Comparison of ENCODE assay signal across 16 cellular contexts in the genomic region with DNA sequence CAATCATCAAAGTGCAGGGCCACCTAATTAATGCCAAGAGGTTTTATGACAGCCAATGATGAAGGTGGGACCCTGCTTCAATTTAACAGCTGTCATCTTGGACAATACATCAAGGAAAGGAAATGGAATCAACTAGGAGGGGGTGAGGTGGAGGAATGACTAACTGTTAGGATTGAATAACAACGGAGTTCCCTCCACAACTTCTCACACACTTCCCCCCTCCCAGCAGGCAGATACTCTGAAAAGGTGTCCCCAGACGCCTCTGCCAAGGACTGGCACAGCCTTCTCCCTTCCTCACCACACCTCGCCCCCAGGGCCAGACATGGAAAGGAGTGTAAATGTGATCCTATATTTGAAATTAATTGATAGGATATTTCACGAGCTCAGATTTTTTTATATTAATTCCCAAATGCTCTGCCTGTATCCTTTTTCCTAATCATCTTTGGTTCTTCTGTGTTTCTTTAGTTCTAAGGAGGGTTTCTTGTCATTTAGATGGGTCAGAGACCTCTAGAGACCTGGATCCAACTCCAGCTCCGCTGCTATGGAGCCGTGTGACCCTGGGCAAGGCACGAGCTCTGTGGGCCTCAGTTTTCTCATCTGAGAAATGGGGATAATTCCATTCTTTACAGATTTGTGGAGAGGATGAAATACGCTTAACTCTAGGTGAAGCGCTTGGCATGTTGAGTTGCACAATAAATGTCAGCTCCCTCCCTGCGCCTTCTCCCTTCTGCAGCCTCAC. TPM values are rescaled to one million over a fixed set of nuclear protein-coding genes. Genes with fewer than 3 reads are reported as not detected.
DNase-seq lines count a peak whose midpoint lies in the region; ATAC-seq, FAIRE-seq and TF ChIP-seq lines count a peak whose summit lies in the region.
"Had no signal": no experiment of that assay in that cellular context is flagged by ENCODE, and none has a peak within 500 bp of the region (broad histone marks: within the 10 kb centered on the region; RNA-seq: fewer than 3 reads in every experiment).

No MANE protein-coding gene starts in this region.

- H3K9me1 ChIP-seq in K562 (ENCODE audit: control insufficient read depth, insufficient read depth, low read length): no peaks in the 10 kb centered on the region

- no peak overlapping the region for H2AFZ ChIP-seq in K562 (ENCODE audit: low read depth, low read length)

- no peak for TF ChIP-seq EP300 in K562 (IDR thresholded peaks at IDR 0.05; ENCODE audit: low read length)
- TF ChIP-seq EP300 in upper lobe of left lung (IDR thresholded peaks at IDR 0.05): no peak

- no peak for TF ChIP-seq RAD21 in K562 (CRISPR knock-in tag; conservative IDR thresholded peaks at IDR 0.05 in 1 of 2, IDR thresholded peaks at IDR 0.05 in 1 of 2)

- no peak for FAIRE-seq in K562 (lab: Jason Lieb, UNC)

- H3K27ac ChIP-seq in K562 (ENCODE audit: extremely low read depth, low read depth, low read length) (no peak overlapping the region), lower lobe of right lung (no peak overlapping the region), upper lobe of left lung (no peak overlapping the region)
- H3K27ac ChIP-seq: ovary, thyroid gland had no signal

- H3K4me3 ChIP-seq in K562 (no peak overlapping the region), lower lobe of right lung (peak overlapping the region; percentile 40), upper lobe of left lung (peak overlapping the region in 3 of 4 donors; percentile 34 to 43 (median 39))
- H3K4me3 ChIP-seq: ovary had no signal

- ATAC-seq in natural killer cell treated with Interleukin-12 subunit alpha and Interleukin-12 subunit beta and Interleukin-15 and Interleukin-18, amount 100 ng/mL, for 72 hours: no peak
- ATAC-seq in natural killer cell: no peak
- no peak for ATAC-seq in K562
- ATAC-seq in lower lobe of right lung: no peak
- no peak for ATAC-seq in upper lobe of left lung (ENCODE audit: low FRiP score in 2 of 2)

- H3K4me1 ChIP-seq in K562 (replicated peaks in 1 of 2; ENCODE audit: control insufficient read depth in 2 of 2, insufficient read depth in 2 of 2, low read length in 2 of 2): peaks cover 0 to 8% of the 10 kb centered on the region in 2 experiments; a peak in 1 of 5 replicates
- no peaks in the 10 kb centered on the region for H3K4me1 ChIP-seq in lower lobe of right lung
- peaks cover 2 to 19% (median 3%) of the 10 kb centered on the region in 4 donors for H3K4me1 ChIP-seq in upper lobe of left lung
- H3K4me1 ChIP-seq: thyroid gland had no signal

- in situ Hi-C loops in K562 (cut with MboI): no loop called here

- H3K9ac ChIP-seq in K562 (ENCODE audit: insufficient read depth in 1 of 2, low read depth in 2 of 2, low read length in 2 of 2): no peak overlapping the region

- H3K27me3 ChIP-seq in K562 (ENCODE audit: control insufficient read depth in 2 of 2, insufficient read depth in 2 of 2, low read length in 2 of 2) (peaks cover 4 to 20% of the 10 kb centered on the region in 2 experiments; a peak in 4 of 5 replicates), lower lobe of right lung (ENCODE audit: low read depth) (peaks cover 31% of the 10 kb centered on the region), upper lobe of left lung (peaks cover 0 to 18% (median 8%) of the 10 kb centered on the region in 4 donors)
- H3K27me3 ChIP-seq: ovary, thyroid gland had no signal

- peaks cover 4 to 5% of the 10 kb centered on the region in 2 donors for H3K4me1 Mint-ChIP-seq in natural killer cell treated with Interleukin-12 subunit alpha and Interleukin-12 subunit beta and Interleukin-15 and Interleukin-18, amount 100 ng/mL, for 72 hours (ENCODE audit: low read depth in 2 of 2)
- H3K4me1 Mint-ChIP-seq in natural killer cell: peaks cover 7% of the 10 kb centered on the region in 2 donors

- H3K9me3 ChIP-seq in K562 (replicated peaks; ENCODE audit: control insufficient read depth, insufficient read depth, low read depth, low read length): no peaks in the 10 kb centered on the region
- H3K9me3 ChIP-seq in lower lobe of right lung: no peaks in the 10 kb centered on the region
- H3K9me3 ChIP-seq in upper lobe of left lung: no peaks in the 10 kb centered on the region
- H3K9me3 ChIP-seq: ovary, thyroid gland had no signal

- intact Hi-C loops in natural killer cell (cut with micrococcal nuclease) (no loop called here), K562 (cut with micrococcal nuclease) (no loop called here), lower lobe of right lung (cut with DNase I) (no loop called here)

- no peak for TF ChIP-seq CTCF in natural killer cell (IDR thresholded peaks at IDR 0.05)
- no peak for TF ChIP-seq CTCF in K562 (IDR thresholded peaks at IDR 0.05 in 2 of 3, conservative IDR thresholded peaks at IDR 0.05 in 1 of 3; ENCODE audit: insufficient read depth in 2 of 3, low read depth in 1 of 3, low read length in 3 of 3)
- no peak for TF ChIP-seq CTCF in lower lobe of right lung (IDR thresholded peaks at IDR 0.05)
- TF ChIP-seq CTCF in upper lobe of left lung (IDR thresholded peaks at IDR 0.05): no peak

- POLR2A ChIA-PET in K562 (lab: Yijun Ruan, JAX): interaction anchor here (1.3 kb wide), 1 partner anchor 21 kb away, joined by 3 read pairs; no protein-coding TSS in a partner anchor

- H3K36me3 ChIP-seq in K562 (ENCODE audit: control insufficient read depth, insufficient read depth, low read length) (no peaks in the 10 kb centered on the region), lower lobe of right lung (no peaks in the 10 kb centered on the region), upper lobe of left lung (no peaks in the 10 kb centered on the region)
- H3K36me3 ChIP-seq: ovary, thyroid gland had no signal

- H3K27me3 Mint-ChIP-seq in natural killer cell treated with Interleukin-12 subunit alpha and Interleukin-12 subunit beta and Interleukin-15 and Interleukin-18, amount 100 ng/mL, for 72 hours: peaks cover 51 to 80% of the 10 kb centered on the region in 2 donors
- H3K27me3 Mint-ChIP-seq in natural killer cell (ENCODE audit: low read depth in 2 of 2): peaks cover 57 to 78% of the 10 kb centered on the region in 2 donors

- no peak for DNase-seq in natural killer cell treated with Interleukin-12 subunit alpha and Interleukin-12 subunit beta and Interleukin-15 and Interleukin-18, amount 100 ng/mL, for 72 hours (ENCODE audit: low spot score)
- DNase-seq in natural killer cell (no peak), K562 (ENCODE audit: extremely low read depth in 1 of 4, low spot score in 3 of 4) (no peak), lower lobe of right lung (no peak), upper lobe of left lung (no peak), kidney glomerular epithelial cell (lab: John Stamatoyannopoulos, UW) (no peak), activated gamma-delta T cell treated with Interleukin-2 at 50 U/mL for 16 hours (no peak), cortex of kidney (lab: John Stamatoyannopoulos, UW) (no peak)
- DNase-seq: activated CD4-positive, alpha-beta T cell treated with anti-CD3 and anti-CD28 coated beads for 1 hour; HFFc6; MM.1S; NCI-H510A; ovary; SHP77 treated with DMSO at 0.1 percent for 48 hours; stimulated activated CD4-positive, alpha-beta T cell treated with anti-CD3 and anti-CD28 coated beads, Interleukin-4, amount 100 ng/mL, for 24 hours had no signal

- no peaks in the 10 kb centered on the region for H4K20me1 ChIP-seq in K562 (replicated peaks; ENCODE audit: control insufficient read depth, insufficient read depth, low read length)

- no TSS peak for BruUV-seq in K562 (replicated peaks; lab: Mats Ljungman, UMichigan)

- no peak overlapping the region for H3K4me2 ChIP-seq in K562 (ENCODE audit: insufficient read depth, low read length)

- H3K9me3 Mint-ChIP-seq in natural killer cell treated with Interleukin-12 subunit alpha and Interleukin-12 subunit beta and Interleukin-15 and Interleukin-18, amount 100 ng/mL, for 72 hours: no peaks in the 10 kb centered on the region
- H3K9me3 Mint-ChIP-seq in natural killer cell: no peaks in the 10 kb centered on the region

- CTCF ChIA-PET in K562 (lab: Yijun Ruan, JAX; ENCODE audit: low intra/inter-chr PET ratio): no interaction called here

- 9% methylated on average over 10 of the region's 10 CpGs for WGBS in K562 (ENCODE audit: insufficient coverage, low coverage, missing lambda C conversion rate)
- 61 to 68% methylated on average over 10 of the region's 10 CpGs for whole genome bisulfite sequencing in upper lobe of left lung, 2 donors

- H3K27ac Mint-ChIP-seq in natural killer cell treated with Interleukin-12 subunit alpha and Interleukin-12 subunit beta and Interleukin-15 and Interleukin-18, amount 100 ng/mL, for 72 hours: no peak overlapping the region
- H3K27ac Mint-ChIP-seq in natural killer cell: no peak overlapping the region
- H3K27ac Mint-ChIP-seq: HFFc6 had no signal

- H3K79me2 ChIP-seq in K562 (ENCODE audit: control insufficient read depth, insufficient read depth, low read length): no peaks in the 10 kb centered on the region

- TF ChIP-seq POLR2A in K562 (conservative IDR thresholded peaks at IDR 0.05) (no peak), upper lobe of left lung (IDR thresholded peaks at IDR 0.05) (no peak)

- H3K36me3 Mint-ChIP-seq in natural killer cell treated with Interleukin-12 subunit alpha and Interleukin-12 subunit beta and Interleukin-15 and Interleukin-18, amount 100 ng/mL, for 72 hours: peaks cover 5% of the 10 kb centered on the region
- no peaks in the 10 kb centered on the region for H3K36me3 Mint-ChIP-seq in natural killer cell

- peak overlapping the region; percentile 11 for H3K4me3 Mint-ChIP-seq in natural killer cell treated with Interleukin-12 subunit alpha and Interleukin-12 subunit beta and Interleukin-15 and Interleukin-18, amount 100 ng/mL, for 72 hours
- no peak overlapping the region for H3K4me3 Mint-ChIP-seq in natural killer cell
- H3K4me3 Mint-ChIP-seq: HFFc6 had no signal

RNA-seq across cellular contexts. Expression of a gene that starts 1.1 kb away (rescaled TPM):
- total RNA-seq in natural killer cell treated with Interleukin-12 subunit alpha and Interleukin-12 subunit beta and Interleukin-15 and Interleukin-18, amount 100 ng/mL, for 72 hours: not detected
- not detected for total RNA-seq in natural killer cell
- not detected in 2 replicates for total RNA-seq in K562 (2011; cell fraction: chromatin; rRNA removed; ENCODE audit: low replicate concordance)
- not detected in 2 replicates for total RNA-seq in K562 (2011; cell fraction: nucleolus; rRNA removed)
- not detected in 2 replicates for total RNA-seq in K562 (2011; cell fraction: nucleoplasm; rRNA removed)
- total RNA-seq in K562 (2014; rRNA removed): not detected in 2 replicates
- not detected in 2 replicates for total RNA-seq in K562 (2014; rRNA removed; fragmentation: Illumina TruSeq; extraction: Trizol)
- total RNA-seq in K562 (2015; rRNA removed; fragmentation: Illumina TruSeq; extraction: Trizol): not detected in 2 replicates
- total RNA-seq in K562 (2021): not detected in 2 replicates
- polyA plus RNA-seq in K562 (2011; rRNA removed): not detected in 2 replicates
- polyA plus RNA-seq in K562 (2011; cell fraction: cytosol; rRNA removed): not detected in 2 replicates
- not detected in 2 replicates for polyA plus RNA-seq in K562 (2011; cell fraction: nucleus; rRNA removed)
- polyA plus RNA-seq in K562 (2012): not detected in 2 replicates
- not detected in 2 replicates for polyA plus RNA-seq in K562 (2014; fragmentation: Illumina TruSeq; extraction: Trizol)
- polyA plus RNA-seq in K562 (2014; fragmentation: Nextera tagmentation; extraction: Ambion mirVana): not detected
- polyA plus RNA-seq in K562 (2014; rRNA removed): not detected in 2 replicates
- polyA minus RNA-seq in K562 (2011; rRNA and poly(A)+ RNA removed): not detected in 2 replicates
- polyA minus RNA-seq in K562 (2011; cell fraction: cytosol; rRNA and poly(A)+ RNA removed): not detected in 2 replicates
- polyA minus RNA-seq in K562 (2011; cell fraction: nucleus; rRNA and poly(A)+ RNA removed): not detected in 2 replicates
- 0.12 TPM for total RNA-seq in lower lobe of right lung
- under 1 TPM in 2 of 6 donors, not detected in 4; 0.03 to 0.40 TPM for total RNA-seq in upper lobe of left lung
- total RNA-seq: HFFc6 had no signal
